ENCODE assay signal across 8 cellular contexts in the genomic region with DNA sequence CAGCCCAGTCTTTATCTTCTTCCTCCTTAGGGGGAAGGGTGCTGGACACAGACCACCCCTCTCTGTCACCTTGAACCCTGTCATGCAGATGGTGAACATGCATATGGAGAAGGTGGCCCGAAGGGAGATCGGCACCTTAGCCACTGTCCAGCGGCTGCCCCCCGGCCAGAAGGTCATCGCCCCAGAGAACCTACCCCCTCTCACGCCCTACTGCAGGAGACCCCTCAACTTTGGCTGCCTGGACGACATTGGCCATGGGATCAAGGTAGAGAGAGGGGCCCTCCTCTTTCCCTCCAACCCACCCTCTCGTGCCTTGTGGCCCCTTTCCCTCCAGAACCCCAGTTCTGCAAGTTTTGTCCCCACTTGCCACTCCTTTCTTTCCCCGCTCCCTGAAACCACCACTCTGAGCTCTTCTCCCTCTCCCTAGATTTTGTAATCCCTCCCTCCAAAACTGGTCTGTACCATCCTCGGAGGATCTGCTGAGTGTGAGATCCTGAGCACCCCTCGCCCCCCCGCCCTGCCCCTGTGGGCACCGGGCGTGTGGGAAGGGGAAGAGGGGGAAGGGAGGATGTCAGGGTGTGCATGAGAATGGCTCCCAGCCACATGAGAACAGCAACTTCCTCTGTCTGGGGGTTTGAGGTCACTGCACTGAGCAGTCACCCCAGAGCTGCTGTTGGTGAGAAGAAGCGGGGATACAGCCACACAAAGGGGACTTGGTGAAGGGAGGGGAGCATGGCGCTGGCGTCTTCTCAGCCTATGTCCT. TPM values are rescaled to one million over a fixed set of nuclear protein-coding genes. Genes with fewer than 3 reads are reported as not detected.
DNase-seq lines count a peak whose midpoint lies in the region; ATAC-seq and TF ChIP-seq lines count a peak whose summit lies in the region.

No MANE protein-coding gene starts in this region.

- H3F3A ChIP-seq in GM23338 (replicated peaks; ENCODE audit: low read depth), result no peaks in the 10 kb centered on the region

- H3K4me3 ChIP-seq in GM23338 (no peak overlapping the region), breast epithelium (no peak overlapping the region), mesenchymal stem cell (ENCODE audit: insufficient read depth in 1 of 2, low read depth in 1 of 2, low read length in 2 of 2) (no peak overlapping the region)

- no peak for TF ChIP-seq POLR2A in breast epithelium (IDR thresholded peaks at IDR 0.05)

- H2AFZ ChIP-seq in GM23338 (peak overlapping the region; percentile 52; the same call in 1 of the 2 replicates), mesenchymal stem cell (ENCODE audit: low read depth, low read length) (no peak overlapping the region)

- H3K4me3 Mint-ChIP-seq in GM23338 (no peak overlapping the region), T-helper 17 cell (peak overlapping the region; percentile 91)

- no peak overlapping the region for H2BK15ac ChIP-seq in mesenchymal stem cell (ENCODE audit: low read depth, poor library complexity, severe bottlenecking)

- H2AK5ac ChIP-seq in mesenchymal stem cell (ENCODE audit: low read length, severe bottlenecking), result no peak overlapping the region

- no peak overlapping the region for H3K18ac ChIP-seq in mesenchymal stem cell (ENCODE audit: low read depth in 1 of 2, low read length in 2 of 2)

- WGBS in mesenchymal stem cell, result 94% methylated on average over 17 of the region's 17 CpGs

- H4K91ac ChIP-seq in mesenchymal stem cell (ENCODE audit: low read length), result no peak overlapping the region

- H3K9me3 Mint-ChIP-seq in GM23338, result no peaks in the 10 kb centered on the region

- no peaks in the 10 kb centered on the region; the same call in 1 of the 2 replicates for H3K36me3 ChIP-seq in GM23338 (ENCODE audit: insufficient read depth)
- no peaks in the 10 kb centered on the region for H3K36me3 ChIP-seq in breast epithelium
- peaks cover 0 to 20% of the 10 kb centered on the region in 2 experiments for H3K36me3 ChIP-seq in mesenchymal stem cell (ENCODE audit: control insufficient read depth in 1 of 2, insufficient read depth in 2 of 2, low read depth in 1 of 2, low read length in 2 of 2)

- no peak overlapping the region for H3K4ac ChIP-seq in mesenchymal stem cell (ENCODE audit: low read depth in 1 of 2, low read length in 2 of 2)

- DNase-seq in GM10266 (ENCODE audit: extremely low spot score) (peak; percentile 89), GM23338 (ENCODE audit: low spot score) (no peak), T-helper 17 cell (peak in 2 of 3 donors; percentile 47 to 55), breast epithelium (ENCODE audit: low spot score in 2 of 2) (no peak), DMS79 treated with DMSO at 0.1 percent for 48 hours (lab: John Stamatoyannopoulos, UW) (no peak), mesenchymal stem cell (no peak)
- DNase-seq in effector CD4-positive, alpha-beta T cell, result peak; percentile 57
- DNase-seq in stimulated activated CD4-positive, alpha-beta T cell treated with anti-CD3 and anti-CD28 coated beads, Interleukin-2, amount 100 ng/mL, for 4 hours (ENCODE audit: low read depth), result peak; percentile 46

- H3K9ac ChIP-seq in mesenchymal stem cell (ENCODE audit: low read length), result no peak overlapping the region

- H4K20me1 ChIP-seq in GM23338 (replicated peaks; ENCODE audit: insufficient read depth), result no peaks in the 10 kb centered on the region

- no peak overlapping the region for H3K27ac Mint-ChIP-seq in GM23338
- peak overlapping the region; percentile 96 for H3K27ac Mint-ChIP-seq in T-helper 17 cell

- no peak overlapping the region for H3K14ac ChIP-seq in mesenchymal stem cell (ENCODE audit: low read length in 2 of 2)

- no peak overlapping the region for H2BK120ac ChIP-seq in mesenchymal stem cell (ENCODE audit: low read depth, low read length)

- H3K27me3 Mint-ChIP-seq in GM23338 (ENCODE audit: insufficient read depth, low read depth, poor library complexity) (peaks cover 12% of the 10 kb centered on the region), T-helper 17 cell (no peaks in the 10 kb centered on the region)

- H4K8ac ChIP-seq in mesenchymal stem cell (ENCODE audit: low read length), result no peak overlapping the region

- peaks cover 10% of the 10 kb centered on the region for H3K27me3 ChIP-seq in GM23338 (ENCODE audit: insufficient read depth)
- peaks cover 3 to 26% of the 10 kb centered on the region in 2 donors for H3K27me3 ChIP-seq in breast epithelium
- peaks cover 5 to 36% of the 10 kb centered on the region in 2 experiments for H3K27me3 ChIP-seq in mesenchymal stem cell (ENCODE audit: control insufficient read depth in 1 of 2, insufficient read depth in 1 of 2, low read length in 2 of 2)

- H3K36me3 Mint-ChIP-seq in GM23338 (ENCODE audit: low read depth) (peaks cover 4% of the 10 kb centered on the region; the same call in 1 of the 3 replicates), T-helper 17 cell (ENCODE audit: low read depth) (peaks cover 3% of the 10 kb centered on the region)

- H3K4me2 ChIP-seq in GM23338 (peak overlapping the region; percentile 60; the same call in 1 of the 2 replicates), mesenchymal stem cell (ENCODE audit: low read length, poor library complexity, severe bottlenecking) (no peak overlapping the region)

- no peak overlapping the region for H3K23ac ChIP-seq in mesenchymal stem cell (ENCODE audit: low read length in 2 of 2)

- H3K4me1 ChIP-seq in GM23338 (ENCODE audit: insufficient read depth), result peaks cover 21% of the 10 kb centered on the region
- no peaks in the 10 kb centered on the region for H3K4me1 ChIP-seq in breast epithelium
- H3K4me1 ChIP-seq in mesenchymal stem cell (ENCODE audit: control insufficient read depth, insufficient read depth, low read depth, low read length), result no peaks in the 10 kb centered on the region

- no peak overlapping the region for H2BK5ac ChIP-seq in mesenchymal stem cell (ENCODE audit: low read depth, low read length, poor library complexity, severe bottlenecking)

- H2BK12ac ChIP-seq in mesenchymal stem cell (ENCODE audit: low read length in 2 of 2), result no peak overlapping the region

- no peaks in the 10 kb centered on the region for H3K9me2 ChIP-seq in GM23338 (ENCODE audit: insufficient read depth)

- H3K4me1 Mint-ChIP-seq in GM23338, result peaks cover 34% of the 10 kb centered on the region
- peaks cover 53% of the 10 kb centered on the region for H3K4me1 Mint-ChIP-seq in T-helper 17 cell

- H3K79me2 ChIP-seq in GM23338 (replicated peaks; ENCODE audit: insufficient read depth), result no peaks in the 10 kb centered on the region

- intact Hi-C loops in breast epithelium (cut with DNase I; ENCODE audit: low total_unique reads), result loop anchor here (5.0 kb wide), 1 partner anchor 329 kb away; no protein-coding TSS in a partner anchor

- ATAC-seq in GM23338, result no peak
- peak; percentile 88 for ATAC-seq in T-helper 17 cell

- TF ChIP-seq CTCF in GM10266 (IDR thresholded peaks at IDR 0.05; ENCODE audit: control insufficient read depth, insufficient read depth, low read depth, missing control alignments) (no peak), GM23338 (conservative IDR thresholded peaks at IDR 0.05; ENCODE audit: low read depth in 2 of 2) (no peak), breast epithelium (IDR thresholded peaks at IDR 0.05) (no peak)

- H3K9me3 ChIP-seq in T-helper 17 cell (ENCODE audit: control insufficient read depth, low read length, poor library complexity, severe bottlenecking) (no peaks in the 10 kb centered on the region), breast epithelium (no peaks in the 10 kb centered on the region), mesenchymal stem cell (ENCODE audit: control insufficient read depth, low read length) (no peaks in the 10 kb centered on the region)

- no peak overlapping the region for H3K27ac ChIP-seq in GM23338 (ENCODE audit: low read depth)
- peak overlapping the region in 1 of 2 donors; percentile 25 for H3K27ac ChIP-seq in breast epithelium
- H3K27ac ChIP-seq in mesenchymal stem cell (ENCODE audit: low read length, poor library complexity, severe bottlenecking), result no peak overlapping the region

- H3K79me1 ChIP-seq in mesenchymal stem cell (replicated peaks; ENCODE audit: low read length, poor library complexity, severe bottlenecking), result no peaks in the 10 kb centered on the region

TF ChIP-seq in GM23338, 12 proteins besides CTCF, POLR2A, EP300 and RAD21 (continues in another document):
- no peak for TF ChIP-seq ZNF331 (CRISPR knock-in tag; IDR thresholded peaks at IDR 0.05; ENCODE audit: low read depth)
- no peak for TF ChIP-seq NANOG (IDR thresholded peaks at IDR 0.05; ENCODE audit: borderline replicate concordance)
- TF ChIP-seq EZH2phosphoT487 (IDR thresholded peaks at IDR 0.05; ENCODE audit: unreplicated experiment), result no peak

RNA-seq across cellular contexts. Expression of a gene that starts 7.3 kb away (rescaled TPM):
- total RNA-seq in GM23338 (2014; rRNA removed; shearing (Covaris generic)), result 1.2 and 3.0 TPM in 2 replicates
- polyA plus RNA-seq in GM23338 (2016; fragmentation: Nextera tagmentation; extraction: Ambion mirVana), result 1.8 and 2.4 TPM in 2 replicates
- 10 to 100 TPM in 1 of 2 donors, 1 to 10 TPM in 1; 6.5 to 10.5 TPM for total RNA-seq in T-helper 17 cell
- 1 to 10 TPM; 1.9 to 5.2 (median 5.1) TPM for total RNA-seq in breast epithelium
- 1.5 TPM for polyA plus RNA-seq in mesenchymal stem cell (2013, experiment 1 of 2)
- 1.8 TPM for polyA plus RNA-seq in mesenchymal stem cell (2013, experiment 2 of 2)

RNA-seq across cellular contexts. Expression of a gene that starts 7.5 kb away (rescaled TPM):
- total RNA-seq in GM23338 (2014; rRNA removed; shearing (Covaris generic)), result 0.42 TPM in 1 of 2 replicates, not detected in the other
- 0.56 and 1.5 TPM in 2 replicates for polyA plus RNA-seq in GM23338 (2016; fragmentation: Nextera tagmentation; extraction: Ambion mirVana)
- total RNA-seq in T-helper 17 cell (1 to 10 TPM; 3.0 to 4.4 TPM), breast epithelium (under 1 TPM in 2 of 3 donors, not detected in 1; 0.48 to 0.66 TPM)
- polyA plus RNA-seq in mesenchymal stem cell (2013, experiment 1 of 2), result 0.64 TPM
- 0.75 TPM for polyA plus RNA-seq in mesenchymal stem cell (2013, experiment 2 of 2)

RNA-seq across cellular contexts. Expression of a gene that starts 12.8 kb away (rescaled TPM):
- 2.2 and 2.4 TPM in 2 replicates for total RNA-seq in GM23338 (2014; rRNA removed; shearing (Covaris generic))
- 0.38 and 0.71 TPM in 2 replicates for polyA plus RNA-seq in GM23338 (2016; fragmentation: Nextera tagmentation; extraction: Ambion mirVana)
- not detected for total RNA-seq in T-helper 17 cell
- under 1 TPM in 2 of 3 donors, not detected in 1; 0.33 to 0.88 TPM for total RNA-seq in breast epithelium
- 0.77 TPM for polyA plus RNA-seq in mesenchymal stem cell (2013, experiment 1 of 2)
- 0.81 TPM for polyA plus RNA-seq in mesenchymal stem cell (2013, experiment 2 of 2)

Comparison
In these comparisons a context has a peak if more than half of its experiments do, and no peak if none do; other contexts are left out.
1. DNase-seq: peak in GM10266 (single experiment), T-helper 17 cell (2 of 3), effector CD4-positive, alpha-beta T cell (single experiment) and stimulated activated CD4-positive, alpha-beta T cell treated with anti-CD3 and anti-CD28 coated beads, Interleukin-2, amount 100 ng/mL, for 4 hours (single experiment); none in GM23338 (single experiment), breast epithelium (0 of 2), DMS79 treated with DMSO at 0.1 percent for 48 hours (single experiment) and mesenchymal stem cell (single experiment).